ENCODE assay signal across 30 cellular contexts in the genomic region with DNA sequence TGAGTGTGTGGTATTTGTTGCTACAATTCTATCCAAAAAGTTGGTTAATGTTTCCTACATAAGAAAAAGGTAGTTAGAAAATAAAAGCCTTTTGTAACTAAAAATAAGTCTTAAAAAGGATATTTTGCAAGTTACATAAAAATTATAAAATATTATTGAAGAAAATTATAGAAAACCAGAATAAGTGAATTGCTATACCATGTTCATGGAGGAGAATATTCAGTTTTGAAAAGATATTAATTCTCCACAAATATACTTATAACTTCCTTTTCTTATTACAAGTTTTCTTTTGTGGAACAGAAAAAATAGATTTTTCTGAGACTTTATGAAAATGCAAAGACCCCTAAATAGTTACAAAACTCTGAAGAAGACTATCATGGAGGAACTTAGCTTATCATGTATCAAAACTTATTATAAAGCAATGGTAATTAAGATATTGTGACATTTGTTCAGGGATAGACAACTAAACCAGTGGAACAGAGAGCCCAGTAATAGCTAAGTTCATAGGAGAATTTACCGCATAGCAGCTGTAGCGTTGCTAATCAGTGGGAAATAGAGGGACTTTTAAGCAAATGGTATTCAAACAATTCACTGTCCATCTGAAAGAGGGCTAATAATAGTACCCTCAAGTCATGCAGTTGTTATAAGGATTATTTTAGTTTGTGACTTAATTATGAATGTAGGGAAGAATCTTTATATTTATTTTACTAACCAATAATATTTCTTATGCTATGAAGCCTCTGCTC.
"Had no signal": no experiment of that assay in that cellular context is flagged by ENCODE, and none has a peak within 500 bp of the region (broad histone marks: within the 10 kb centered on the region; RNA-seq: fewer than 3 reads in every experiment).

No MANE protein-coding gene starts in this region.

- H3K4me3 Mint-ChIP-seq: immature natural killer cell; naive thymus-derived CD4-positive, alpha-beta T cell; natural killer cell treated with Interleukin-12 subunit alpha and Interleukin-12 subunit beta and Interleukin-15 and Interleukin-18, amount 100 ng/mL, for 72 hours; stimulated activated memory B cell treated with anti-CD40 and anti-IgM and Interleukin-4, amounts not matched to agents 10 μg/mL and 1 μg/mL and 100 μg/mL, for 72 hours had no signal

- H3K4me1 Mint-ChIP-seq: immature natural killer cell; naive thymus-derived CD4-positive, alpha-beta T cell; stimulated activated memory B cell treated with anti-CD40 and anti-IgM and Interleukin-4, amounts not matched to agents 10 μg/mL and 1 μg/mL and 100 μg/mL, for 72 hours had no signal

- FAIRE-seq: islet of Langerhans, small intestine had no signal

- H3K4me1 ChIP-seq: left lung, lower lobe of right lung, prostate gland, stomach, testis, thyroid gland, transverse colon, upper lobe of left lung, vagina had no signal

- H3K9me3 ChIP-seq: lower lobe of right lung, ovary, prostate gland, stomach, testis, thyroid gland, vagina had no signal

- DNase-seq: hippocampal formation; immature natural killer cell; kidney; left colon; left lung; lower lobe of right lung; mammary epithelial cell; mesenchymal stem cell; naive thymus-derived CD4-positive, alpha-beta T cell; ovary; posterior cingulate gyrus; retina; right cardiac atrium; small intestine; stimulated activated CD4-positive, alpha-beta T cell treated with anti-CD3 and anti-CD28 coated beads, Interleukin-1b, Interleukin-23, amount 100 ng/mL, for 48 hours; stimulated activated CD4-positive, alpha-beta T cell treated with anti-CD3 and anti-CD28 coated beads, Interleukin-2, amount 100 ng/mL, for 48 hours; stimulated activated CD4-positive, alpha-beta T cell treated with anti-CD3 and anti-CD28 coated beads, Interleukin-4, amount 100 ng/mL, for 4 hours; stimulated activated CD8-positive, alpha-beta memory T cell treated with anti-CD3 and anti-CD28 coated beads, Interleukin-4, amount 100 ng/mL, for 48 hours; stimulated activated naive CD8-positive, alpha-beta T cell treated with anti-CD3 and anti-CD28 coated beads, Interleukin-15, Interleukin-2, amounts not matched to agents 100 U/mL and 50 U/mL, for 24 hours; stomach; testis; thyroid gland; transverse colon; upper lobe of left lung had no signal

- H3K36me3 ChIP-seq: left lung, lower lobe of right lung, ovary, prostate gland, stomach, thyroid gland, transverse colon, upper lobe of left lung, vagina had no signal

- H3K36me3 Mint-ChIP-seq: immature natural killer cell; naive thymus-derived CD4-positive, alpha-beta T cell; stimulated activated memory B cell treated with anti-CD40 and anti-IgM and Interleukin-4, amounts not matched to agents 10 μg/mL and 1 μg/mL and 100 μg/mL, for 72 hours had no signal

- H3K27me3 ChIP-seq: left lung, ovary, stomach, testis, thyroid gland, transverse colon, upper lobe of left lung, vagina had no signal

- ATAC-seq: left colon; left lung; lower lobe of right lung; naive thymus-derived CD4-positive, alpha-beta T cell; natural killer cell treated with Interleukin-12 subunit alpha and Interleukin-12 subunit beta and Interleukin-15 and Interleukin-18, amount 100 ng/mL, for 72 hours; right cardiac atrium; sciatic nerve; stimulated activated memory B cell treated with anti-CD40 and anti-IgM and Interleukin-4, amounts not matched to agents 10 μg/mL and 1 μg/mL and 100 μg/mL, for 72 hours; stimulated activated naive CD8-positive, alpha-beta T cell treated with anti-CD3 and anti-CD28 coated beads, Interleukin-15, Interleukin-2, amounts not matched to agents 100 U/mL and 50 U/mL, for 24 hours had no signal

- H3K4me3 ChIP-seq: left lung, lower lobe of right lung, ovary, prostate gland, stomach, testis, thyroid gland, transverse colon, upper lobe of left lung, vagina had no signal

- H3K27me3 Mint-ChIP-seq: naive thymus-derived CD4-positive, alpha-beta T cell; natural killer cell treated with Interleukin-12 subunit alpha and Interleukin-12 subunit beta and Interleukin-15 and Interleukin-18, amount 100 ng/mL, for 72 hours; stimulated activated memory B cell treated with anti-CD40 and anti-IgM and Interleukin-4, amounts not matched to agents 10 μg/mL and 1 μg/mL and 100 μg/mL, for 72 hours had no signal

- H3K9me3 Mint-ChIP-seq: stimulated activated memory B cell treated with anti-CD40 and anti-IgM and Interleukin-4, amounts not matched to agents 10 μg/mL and 1 μg/mL and 100 μg/mL, for 72 hours had no signal

- H3K27ac Mint-ChIP-seq: immature natural killer cell; naive thymus-derived CD4-positive, alpha-beta T cell; natural killer cell treated with Interleukin-12 subunit alpha and Interleukin-12 subunit beta and Interleukin-15 and Interleukin-18, amount 100 ng/mL, for 72 hours; stimulated activated memory B cell treated with anti-CD40 and anti-IgM and Interleukin-4, amounts not matched to agents 10 μg/mL and 1 μg/mL and 100 μg/mL, for 72 hours had no signal

- H3K27ac ChIP-seq: left lung, lower lobe of right lung, ovary, prostate gland, stomach, testis, thyroid gland, transverse colon, upper lobe of left lung, vagina had no signal
